ENCODE assay signal across 1 cellular context in the genomic region with DNA sequence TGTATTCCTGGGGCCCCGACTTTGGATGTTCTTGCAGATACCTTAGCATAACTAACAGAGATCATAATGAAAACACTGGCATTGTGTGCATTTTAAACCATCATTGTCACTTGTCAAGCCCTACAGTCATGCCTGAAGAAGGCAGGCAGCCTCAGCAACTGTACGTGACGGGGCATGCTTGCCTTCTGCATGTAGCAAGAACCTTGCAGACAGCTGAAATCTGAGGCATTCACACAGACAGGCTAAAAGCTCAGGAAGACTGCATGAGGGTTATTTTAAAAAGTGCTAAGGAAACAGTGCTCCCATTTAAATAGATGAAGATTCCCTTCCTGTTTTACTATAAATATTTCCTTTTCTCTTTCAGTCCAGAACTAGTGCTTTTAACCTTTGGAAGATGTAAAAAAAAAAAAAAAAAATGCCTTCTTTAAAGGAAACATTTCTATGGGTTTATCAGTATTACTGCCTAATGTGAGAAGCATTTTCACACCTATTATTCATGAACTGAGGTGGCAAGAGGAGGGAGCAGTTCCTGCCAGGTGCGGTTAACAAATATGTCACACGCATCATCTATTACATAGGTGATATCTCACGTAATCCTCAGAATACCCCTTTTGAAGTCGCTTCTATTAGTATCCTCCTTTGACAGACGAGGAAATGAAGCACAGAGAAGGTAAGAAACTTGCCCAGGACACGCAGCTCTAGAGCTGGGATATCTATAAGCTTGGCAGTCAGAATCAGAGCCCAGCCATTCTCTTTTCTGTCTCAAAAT.
TF ChIP-seq lines count a peak whose summit lies in the region.

No MANE protein-coding gene starts in this region.

TF ChIP-seq in HepG2, 621 proteins besides CTCF, POLR2A, EP300 and RAD21 (continued from another document):
- TF ChIP-seq, protein P1, sequence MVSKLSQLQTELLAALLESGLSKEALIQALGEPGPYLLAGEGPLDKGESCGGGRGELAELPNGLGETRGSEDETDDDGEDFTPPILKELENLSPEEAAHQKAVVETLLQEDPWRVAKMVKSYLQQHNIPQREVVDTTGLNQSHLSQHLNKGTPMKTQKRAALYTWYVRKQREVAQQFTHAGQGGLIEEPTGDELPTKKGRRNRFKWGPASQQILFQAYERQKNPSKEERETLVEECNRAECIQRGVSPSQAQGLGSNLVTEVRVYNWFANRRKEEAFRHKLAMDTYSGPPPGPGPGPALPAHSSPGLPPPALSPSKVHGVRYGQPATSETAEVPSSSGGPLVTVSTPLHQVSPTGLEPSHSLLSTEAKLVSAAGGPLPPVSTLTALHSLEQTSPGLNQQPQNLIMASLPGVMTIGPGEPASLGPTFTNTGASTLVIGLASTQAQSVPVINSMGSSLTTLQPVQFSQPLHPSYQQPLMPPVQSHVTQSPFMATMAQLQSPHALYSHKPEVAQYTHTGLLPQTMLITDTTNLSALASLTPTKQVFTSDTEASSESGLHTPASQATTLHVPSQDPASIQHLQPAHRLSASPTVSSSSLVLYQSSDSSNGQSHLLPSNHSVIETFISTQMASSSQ (IDR thresholded peaks at IDR 0.05; ENCODE audit: low read depth), result no peak
- TF ChIP-seq, protein P1 (CRISPR knock-in tag; IDR thresholded peaks at IDR 0.05; ENCODE audit: borderline replicate concordance), result no peak
- no peak for TF ChIP-seq ZNF816 (CRISPR knock-in tag; IDR thresholded peaks at IDR 0.05; ENCODE audit: borderline replicate concordance)
- TF ChIP-seq AGO1 (IDR thresholded peaks at IDR 0.05; ENCODE audit: low read depth, low read length, poor library complexity, severe bottlenecking), result no peak
- TF ChIP-seq RFXANK (CRISPR knock-in tag; IDR thresholded peaks at IDR 0.05), result no peak
- no peak for TF ChIP-seq ZNF124 (CRISPR knock-in tag; IDR thresholded peaks at IDR 0.05)
- no peak for TF ChIP-seq KAT2B (IDR thresholded peaks at IDR 0.05; ENCODE audit: borderline replicate concordance, low read depth, low read length)
- TF ChIP-seq ZBTB21 (CRISPR knock-in tag; IDR thresholded peaks at IDR 0.05), result no peak
- no peak for TF ChIP-seq ZFP1 (CRISPR knock-in tag; IDR thresholded peaks at IDR 0.05)
- no peak for TF ChIP-seq ZNF136 (CRISPR knock-in tag; IDR thresholded peaks at IDR 0.05; ENCODE audit: low read depth)
- no peak for TF ChIP-seq BRCA1 (CRISPR knock-in tag; IDR thresholded peaks at IDR 0.05)
